Comparison of ENCODE assay signal across 1 cellular context in the genomic region with DNA sequence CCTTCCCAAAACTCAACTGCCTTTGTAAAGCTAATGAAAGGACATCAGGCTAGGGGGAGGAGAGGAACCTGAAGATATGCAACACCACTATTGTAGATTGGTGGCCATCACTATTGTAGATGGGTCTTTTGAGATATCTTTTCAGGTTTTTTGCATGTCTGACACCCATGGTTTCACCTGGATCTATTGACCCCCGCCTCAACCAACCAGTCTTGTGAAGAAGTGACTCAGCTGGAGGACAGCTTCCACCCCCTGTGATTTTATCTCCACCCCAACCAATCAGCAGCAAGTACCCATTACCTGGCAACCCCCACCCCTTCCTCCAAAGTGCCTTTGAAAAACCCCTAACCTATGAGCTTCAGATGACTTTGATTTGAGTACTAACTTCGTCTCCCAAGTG.
TF ChIP-seq lines count a peak whose summit lies in the region.

No MANE protein-coding gene starts in this region.

TF ChIP-seq in GM23338, 12 proteins besides CTCF, POLR2A, EP300 and RAD21 (continued from another document):
- no peak for TF ChIP-seq STAT1 (IDR thresholded peaks at IDR 0.05; ENCODE audit: unreplicated experiment)
